ENCODE assay signal across 12 cellular contexts in the genomic region with DNA sequence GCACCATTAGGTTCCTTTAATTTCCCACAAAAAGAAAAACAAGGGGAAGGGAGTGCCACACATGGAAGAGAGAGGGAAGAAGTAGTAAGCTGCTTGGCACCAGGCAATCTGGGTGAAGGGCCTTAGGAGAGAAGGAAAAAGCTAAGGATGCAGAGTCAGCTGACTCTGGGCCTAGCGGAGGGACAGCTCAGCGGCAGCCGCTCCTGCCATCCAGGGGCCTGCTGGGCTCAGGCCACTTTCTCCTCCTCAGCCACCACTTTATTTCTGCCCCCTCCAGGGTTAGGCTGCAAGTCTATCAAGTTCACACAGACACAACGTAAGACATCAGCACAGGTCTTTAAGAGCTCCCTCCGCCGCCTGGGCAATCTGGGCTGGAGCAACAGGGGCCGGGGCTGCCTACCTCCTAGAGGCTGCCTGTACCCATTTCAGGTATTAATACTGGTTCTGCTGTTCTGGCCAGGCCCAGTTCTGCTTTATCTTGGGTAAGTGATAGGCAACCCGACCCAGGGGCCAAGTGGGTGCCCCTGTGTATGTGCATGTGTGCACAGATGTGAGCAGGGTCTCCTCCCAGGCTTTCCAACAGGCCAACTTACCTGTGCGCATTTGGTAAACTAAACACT. TPM values are rescaled to one million over a fixed set of nuclear protein-coding genes. Genes with fewer than 3 reads are reported as not detected.
A peak's percentile ranks its signal among the peaks of the same experiment; 100 is the strongest.
DNase-seq lines count a peak whose midpoint lies in the region; ATAC-seq and TF ChIP-seq lines count a peak whose summit lies in the region.
"Had no signal": no experiment of that assay in that cellular context is flagged by ENCODE, and none has a peak within 500 bp of the region (broad histone marks: within the 10 kb centered on the region; RNA-seq: fewer than 3 reads in every experiment).

No MANE protein-coding gene starts in this region.

- H3K9me3 Mint-ChIP-seq in stimulated activated memory B cell treated with anti-CD40 and anti-IgM and Interleukin-4, amounts not matched to agents 10 μg/mL and 1 μg/mL and 100 μg/mL, for 72 hours, result no peaks in the 10 kb centered on the region
- H3K9me3 Mint-ChIP-seq in activated T-helper 1 cell treated with anti-CD3 and anti-CD28 coated beads, Interleukin-12 subunit alpha, Interleukin-12 subunit beta, Interleukin-2, Interleukin-4 antibody, amounts not matched to agents 30 ng/mL and 10 ng/mL and 1 ng/mL, durations not matched to agents 14 hours and 24 hours and 36 hours, result no peaks in the 10 kb centered on the region
- no peaks in the 10 kb centered on the region for H3K9me3 Mint-ChIP-seq in activated T-cell treated with anti-CD3 and anti-CD28 coated beads, Interleukin-2, amount 50 U/mL, for 72 hours
- H3K9me3 Mint-ChIP-seq: immature natural killer cell had no signal

- no peak for TF ChIP-seq CTCF in left lung (IDR thresholded peaks at IDR 0.05)

- H3K27ac ChIP-seq in left lung, result peak overlapping the region; percentile 45 to 60

- peaks cover 65% of the 10 kb centered on the region for H3K4me1 Mint-ChIP-seq in stimulated activated memory B cell treated with anti-CD40 and anti-IgM and Interleukin-4, amounts not matched to agents 10 μg/mL and 1 μg/mL and 100 μg/mL, for 72 hours
- peaks cover 35% of the 10 kb centered on the region for H3K4me1 Mint-ChIP-seq in activated T-helper 1 cell treated with anti-CD3 and anti-CD28 coated beads, Interleukin-12 subunit alpha, Interleukin-12 subunit beta, Interleukin-2, Interleukin-4 antibody, amounts not matched to agents 30 ng/mL and 10 ng/mL and 1 ng/mL, durations not matched to agents 14 hours and 24 hours and 36 hours (ENCODE audit: low read depth)
- peaks cover 26% of the 10 kb centered on the region for H3K4me1 Mint-ChIP-seq in activated T-cell treated with anti-CD3 and anti-CD28 coated beads, Interleukin-2, amount 50 U/mL, for 72 hours (ENCODE audit: low read depth)

- ATAC-seq in left lung, result no peak
- ATAC-seq in stimulated activated memory B cell treated with anti-CD40 and anti-IgM and Interleukin-4, amounts not matched to agents 10 μg/mL and 1 μg/mL and 100 μg/mL, for 72 hours, result no peak
- no peak for ATAC-seq in activated T-cell treated with anti-CD3 and anti-CD28 coated beads, Interleukin-2, amount 50 U/mL, for 72 hours (replicated peaks in 1 of 2)

- peaks cover 25% of the 10 kb centered on the region for H3K36me3 Mint-ChIP-seq in stimulated activated memory B cell treated with anti-CD40 and anti-IgM and Interleukin-4, amounts not matched to agents 10 μg/mL and 1 μg/mL and 100 μg/mL, for 72 hours
- peaks cover 4% of the 10 kb centered on the region for H3K36me3 Mint-ChIP-seq in activated T-helper 1 cell treated with anti-CD3 and anti-CD28 coated beads, Interleukin-12 subunit alpha, Interleukin-12 subunit beta, Interleukin-2, Interleukin-4 antibody, amounts not matched to agents 30 ng/mL and 10 ng/mL and 1 ng/mL, durations not matched to agents 14 hours and 24 hours and 36 hours (ENCODE audit: low read depth)
- H3K36me3 Mint-ChIP-seq in activated T-cell treated with anti-CD3 and anti-CD28 coated beads, Interleukin-2, amount 50 U/mL, for 72 hours (ENCODE audit: insufficient read depth in 2 of 2), result no peaks in the 10 kb centered on the region

- in situ Hi-C loops in G401 (cut with HindIII; ENCODE audit: low sequenced_read_pairs), result no loop called here

- peaks cover 22% of the 10 kb centered on the region for H3K36me3 ChIP-seq in adipocyte (ENCODE audit: control insufficient read depth, insufficient read depth, low read length, severe bottlenecking)
- peaks cover 0 to 32% of the 10 kb centered on the region in 2 donors for H3K36me3 ChIP-seq in left lung

- H3K27me3 ChIP-seq in adipocyte (replicated peaks; ENCODE audit: control insufficient read depth, insufficient read depth, low read length) (no peaks in the 10 kb centered on the region), left lung (no peaks in the 10 kb centered on the region)

- peak overlapping the region; percentile 55 for H3K27ac Mint-ChIP-seq in stimulated activated memory B cell treated with anti-CD40 and anti-IgM and Interleukin-4, amounts not matched to agents 10 μg/mL and 1 μg/mL and 100 μg/mL, for 72 hours
- H3K27ac Mint-ChIP-seq in activated T-helper 1 cell treated with anti-CD3 and anti-CD28 coated beads, Interleukin-12 subunit alpha, Interleukin-12 subunit beta, Interleukin-2, Interleukin-4 antibody, amounts not matched to agents 30 ng/mL and 10 ng/mL and 1 ng/mL, durations not matched to agents 14 hours and 24 hours and 36 hours, result no peak overlapping the region
- no peak overlapping the region for H3K27ac Mint-ChIP-seq in activated T-cell treated with anti-CD3 and anti-CD28 coated beads, Interleukin-2, amount 50 U/mL, for 72 hours
- H3K27ac Mint-ChIP-seq: immature natural killer cell had no signal

- H3K4me3 ChIP-seq in adipocyte (ENCODE audit: low read length) (peak overlapping the region; percentile 28), left lung (no peak overlapping the region)

- intact Hi-C loops in left lung (cut with DNase I), result no loop called here
- intact Hi-C loops in activated T-helper 1 cell treated with anti-CD3 and anti-CD28 coated beads, Interleukin-12 subunit alpha, Interleukin-12 subunit beta, Interleukin-2, Interleukin-4 antibody, amounts not matched to agents 30 ng/mL and 10 ng/mL and 1 ng/mL, durations not matched to agents 14 hours and 24 hours and 36 hours (cut with micrococcal nuclease), result no loop called here

- DNase-seq in G401 (ENCODE audit: low spot score), result peak; percentile 60
- DNase-seq in adipocyte (ENCODE audit: low read depth), result no peak
- no peak for DNase-seq in left lung
- DNase-seq in epidermal melanocyte (ENCODE audit: insufficient read length, low spot score), result no peak
- DNase-seq in activated T-helper 1 cell treated with anti-CD3 and anti-CD28 coated beads, Interleukin-12 subunit alpha, Interleukin-12 subunit beta, Interleukin-2, Interleukin-4 antibody, amounts not matched to agents 30 ng/mL and 10 ng/mL and 1 ng/mL, durations not matched to agents 14 hours and 24 hours and 36 hours (ENCODE audit: low spot score), result no peak
- no peak for DNase-seq in activated T-cell treated with anti-CD3 and anti-CD28 coated beads, Interleukin-2, amount 50 U/mL, for 72 hours
- no peak for DNase-seq in NCI-H82 (lab: John Stamatoyannopoulos, UW)
- DNase-seq: immature natural killer cell; NCI-H2171; stimulated activated CD4-positive, alpha-beta T cell treated with anti-CD3 and anti-CD28 coated beads, Interleukin-12 subunit alpha, Interleukin-12 subunit beta, amount 100 ng/mL, for 4 hours had no signal

- H3K27me3 Mint-ChIP-seq in stimulated activated memory B cell treated with anti-CD40 and anti-IgM and Interleukin-4, amounts not matched to agents 10 μg/mL and 1 μg/mL and 100 μg/mL, for 72 hours, result no peaks in the 10 kb centered on the region
- no peaks in the 10 kb centered on the region for H3K27me3 Mint-ChIP-seq in activated T-helper 1 cell treated with anti-CD3 and anti-CD28 coated beads, Interleukin-12 subunit alpha, Interleukin-12 subunit beta, Interleukin-2, Interleukin-4 antibody, amounts not matched to agents 30 ng/mL and 10 ng/mL and 1 ng/mL, durations not matched to agents 14 hours and 24 hours and 36 hours (ENCODE audit: insufficient read depth)
- H3K27me3 Mint-ChIP-seq in activated T-cell treated with anti-CD3 and anti-CD28 coated beads, Interleukin-2, amount 50 U/mL, for 72 hours (ENCODE audit: low read depth), result no peaks in the 10 kb centered on the region

- H3K4me1 ChIP-seq in adipocyte (ENCODE audit: control insufficient read depth, insufficient read depth, low read length) (peaks cover 75% of the 10 kb centered on the region), left lung (peaks cover 35 to 66% of the 10 kb centered on the region in 2 donors)

- H3K9me3 ChIP-seq in adipocyte (ENCODE audit: control insufficient read depth, low read length), result no peaks in the 10 kb centered on the region
- no peaks in the 10 kb centered on the region for H3K9me3 ChIP-seq in left lung

- no peak overlapping the region for H3K4me3 Mint-ChIP-seq in stimulated activated memory B cell treated with anti-CD40 and anti-IgM and Interleukin-4, amounts not matched to agents 10 μg/mL and 1 μg/mL and 100 μg/mL, for 72 hours
- H3K4me3 Mint-ChIP-seq in activated T-helper 1 cell treated with anti-CD3 and anti-CD28 coated beads, Interleukin-12 subunit alpha, Interleukin-12 subunit beta, Interleukin-2, Interleukin-4 antibody, amounts not matched to agents 30 ng/mL and 10 ng/mL and 1 ng/mL, durations not matched to agents 14 hours and 24 hours and 36 hours, result no peak overlapping the region
- H3K4me3 Mint-ChIP-seq in activated T-cell treated with anti-CD3 and anti-CD28 coated beads, Interleukin-2, amount 50 U/mL, for 72 hours, result no peak overlapping the region
- H3K4me3 Mint-ChIP-seq: immature natural killer cell had no signal

- H3K9ac ChIP-seq in adipocyte (ENCODE audit: low read length), result peak overlapping the region; percentile 85

RNA-seq across cellular contexts. Expression of gene SLC45A1, which starts 53.6 kb away (rescaled TPM):
- total RNA-seq in G401 (2014; rRNA removed; shearing (Covaris generic)), result 3.6 and 9.5 TPM in 2 replicates
- total RNA-seq in left lung, result 1 to 10 TPM; 1.4 TPM
- 0.39 and 0.57 TPM in 2 replicates for total RNA-seq in activated T-helper 1 cell treated with anti-CD3 and anti-CD28 coated beads, Interleukin-12 subunit alpha, Interleukin-12 subunit beta, Interleukin-2, Interleukin-4 antibody, amounts not matched to agents 30 ng/mL and 10 ng/mL and 1 ng/mL, durations not matched to agents 14 hours and 24 hours and 36 hours
- under 1 TPM; 0.48 to 0.81 TPM for total RNA-seq in activated T-cell treated with anti-CD3 and anti-CD28 coated beads, Interleukin-2, amount 50 U/mL, for 72 hours
- total RNA-seq: HT1080 had no signal
